1 cellular context compared by ENCODE assay signal in genomic region chr12:130775953-130776856, GRCh38.
TF ChIP-seq lines count a peak whose summit lies in the region.

No MANE protein-coding gene starts in this region.

TF ChIP-seq in HepG2, 621 proteins besides CTCF, POLR2A, EP300 and RAD21 (continued from another document and continues in another):
- TF ChIP-seq ZNF333 (CRISPR knock-in tag; IDR thresholded peaks at IDR 0.05; ENCODE audit: borderline replicate concordance): no peak
- peak; percentile 87 for TF ChIP-seq HNF4G (IDR thresholded peaks at IDR 0.05; ENCODE audit: borderline replicate concordance, low read depth, low read length)
- TF ChIP-seq HNF4G (CRISPR knock-in tag; IDR thresholded peaks at IDR 0.05; ENCODE audit: borderline replicate concordance, low read depth): peak; percentile 60; the same call in 1 of the 2 replicates
- TF ChIP-seq SNAPC4 (CRISPR knock-in tag; IDR thresholded peaks at IDR 0.05): no peak
- peak; percentile 80 for TF ChIP-seq ZNF317 (CRISPR knock-in tag; IDR thresholded peaks at IDR 0.05)
- TF ChIP-seq NFYB (CRISPR knock-in tag; IDR thresholded peaks at IDR 0.05): 0 out of 2 replicates have a peak, but pooled peaks have one; percentile 20
- peak; percentile 57; the same call in 1 of the 3 replicates for TF ChIP-seq MXI1 (IDR thresholded peaks at IDR 0.05; ENCODE audit: borderline replicate concordance, low read depth, low read length)
- TF ChIP-seq NCOA2 (CRISPR knock-in tag; IDR thresholded peaks at IDR 0.05): peak; percentile 50
- no peak for TF ChIP-seq ZNF672 (CRISPR knock-in tag; IDR thresholded peaks at IDR 0.05)
- TF ChIP-seq YEATS4 (CRISPR knock-in tag; IDR thresholded peaks at IDR 0.05; ENCODE audit: borderline replicate concordance): peak; percentile 45
- TF ChIP-seq SIN3A (IDR thresholded peaks at IDR 0.05; ENCODE audit: borderline replicate concordance, low read depth, low read length): 0 out of 2 replicates have a peak, but pooled peaks have one; percentile 51
- TF ChIP-seq ZHX1 (CRISPR knock-in tag; IDR thresholded peaks at IDR 0.05; ENCODE audit: low read depth): 0 out of 2 replicates have a peak, but pooled peaks have one; percentile 27
- peak; percentile 31; the same call in 1 of the 2 replicates for TF ChIP-seq AHR (CRISPR knock-in tag; IDR thresholded peaks at IDR 0.05)
- no peak for TF ChIP-seq ZNF775 (CRISPR knock-in tag; IDR thresholded peaks at IDR 0.05; ENCODE audit: borderline replicate concordance)
- TF ChIP-seq ZNF407 (CRISPR knock-in tag; IDR thresholded peaks at IDR 0.05; ENCODE audit: not compliant biosample characterization): no peak
- TF ChIP-seq TBX2 (CRISPR knock-in tag; IDR thresholded peaks at IDR 0.05; ENCODE audit: borderline replicate concordance): peak; percentile 78; the same call in 1 of the 2 replicates
- TF ChIP-seq ZNF792 (CRISPR knock-in tag; IDR thresholded peaks at IDR 0.05): peak; percentile 48; the same call in 1 of the 2 replicates
- peak; percentile 58; the same call in 1 of the 2 replicates for TF ChIP-seq CREM (IDR thresholded peaks at IDR 0.05)
- no peak for TF ChIP-seq CREM (CRISPR knock-in tag; IDR thresholded peaks at IDR 0.05)
- no peak for TF ChIP-seq THAP7 (CRISPR knock-in tag; IDR thresholded peaks at IDR 0.05)
- no peak for TF ChIP-seq CREB3 (CRISPR knock-in tag; IDR thresholded peaks at IDR 0.05)
- no peak for TF ChIP-seq ZNF703 (CRISPR knock-in tag; IDR thresholded peaks at IDR 0.05; ENCODE audit: borderline replicate concordance)
- TF ChIP-seq GPN1 (CRISPR knock-in tag; IDR thresholded peaks at IDR 0.05; ENCODE audit: borderline replicate concordance): no peak
- no peak for TF ChIP-seq HOXA7 (CRISPR knock-in tag; IDR thresholded peaks at IDR 0.05)
- no peak for TF ChIP-seq CBX2 (IDR thresholded peaks at IDR 0.05; ENCODE audit: low read depth, low read length)
- no peak for TF ChIP-seq CBX2 (CRISPR knock-in tag; IDR thresholded peaks at IDR 0.05; ENCODE audit: low read depth)
- TF ChIP-seq GMEB1 (CRISPR knock-in tag; IDR thresholded peaks at IDR 0.05; ENCODE audit: borderline replicate concordance): peak; percentile 22; the same call in 1 of the 2 replicates
- no peak for TF ChIP-seq TRAFD1 (CRISPR knock-in tag; IDR thresholded peaks at IDR 0.05; ENCODE audit: borderline replicate concordance)
- peak; percentile 97 for TF ChIP-seq MIER2 (CRISPR knock-in tag; IDR thresholded peaks at IDR 0.05)
- TF ChIP-seq ZSCAN12 (CRISPR knock-in tag; IDR thresholded peaks at IDR 0.05): 0 out of 2 replicates have a peak, but pooled peaks have one; percentile 35
- TF ChIP-seq CBFB (CRISPR knock-in tag; IDR thresholded peaks at IDR 0.05): no peak
- no peak for TF ChIP-seq SNAPC5 (CRISPR knock-in tag; IDR thresholded peaks at IDR 0.05; ENCODE audit: borderline replicate concordance)
- peak; percentile 22 for TF ChIP-seq ZSCAN21 (CRISPR knock-in tag; IDR thresholded peaks at IDR 0.05; ENCODE audit: borderline replicate concordance)
- peak; percentile 26; the same call in 1 of the 2 replicates for TF ChIP-seq ZNF777 (CRISPR knock-in tag; IDR thresholded peaks at IDR 0.05)
- no peak for TF ChIP-seq GPBP1L1 (CRISPR knock-in tag; IDR thresholded peaks at IDR 0.05)
